In the genomic region with DNA sequence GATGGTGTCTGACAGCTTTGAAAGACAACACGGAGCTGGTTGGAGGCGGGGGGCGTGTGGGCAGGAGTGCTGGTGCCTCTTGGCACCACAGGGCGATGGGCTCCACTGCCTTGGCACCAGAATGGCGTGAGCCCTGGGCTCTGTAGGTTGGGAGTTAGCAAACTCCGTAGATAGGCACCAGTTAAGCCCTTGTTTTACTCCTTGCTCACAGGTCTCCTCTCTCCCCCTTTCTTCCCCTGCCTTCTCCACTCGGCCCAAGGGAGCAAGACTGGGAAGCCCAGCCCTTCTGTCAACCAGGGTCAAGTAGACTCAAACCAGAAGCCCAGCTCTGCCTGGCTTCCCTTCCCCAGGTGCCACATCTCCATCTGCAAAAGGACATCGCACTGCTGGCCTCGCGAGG, we compare ENCODE assay signal across 23 cellular contexts.
"Had no signal": no experiment of that assay in that cellular context is flagged by ENCODE, and none has a peak within 500 bp of the region (broad histone marks: within the 10 kb centered on the region; RNA-seq: fewer than 3 reads in every experiment).

No MANE protein-coding gene starts in this region.

- H3K4me3 Mint-ChIP-seq: dendritic cell treated with granulocyte-macrophage colony-stimulating factor and Interleukin-4, amounts not matched to agents 40 ng/mL and 50 ng/mL, for 4 days; effector memory CD8-positive, alpha-beta T cell; endodermal cell had no signal

- H3K36me3 ChIP-seq: colonic mucosa, esophagus muscularis mucosa, esophagus squamous epithelium, gastrocnemius medialis, gastroesophageal sphincter, heart left ventricle, heart right ventricle had no signal

- H3K9me3 ChIP-seq: colonic mucosa, esophagus muscularis mucosa, esophagus squamous epithelium, gastrocnemius medialis, gastroesophageal sphincter, heart left ventricle, heart right ventricle had no signal

- H3K27ac Mint-ChIP-seq: dendritic cell treated with granulocyte-macrophage colony-stimulating factor and Interleukin-4, amounts not matched to agents 40 ng/mL and 50 ng/mL, for 4 days; endodermal cell had no signal

- DNase-seq: colonic mucosa; cortex of kidney; dermis blood vessel endothelial cell; dorsolateral prefrontal cortex; effector CD4-positive, alpha-beta T cell; effector CD8-positive, alpha-beta T cell; effector memory CD4-positive, alpha-beta T cell; effector memory CD8-positive, alpha-beta T cell; endodermal cell; erythroblast; esophagus squamous epithelium; foreskin fibroblast; foreskin keratinocyte; gastrocnemius medialis; glutamatergic neuron; head of caudate nucleus; heart left ventricle; heart right ventricle had no signal

- H3K27me3 Mint-ChIP-seq: effector memory CD8-positive, alpha-beta T cell had no signal

- H3K27ac ChIP-seq: colonic mucosa, coronary artery, dorsolateral prefrontal cortex, epithelial cell of prostate, esophagus muscularis mucosa, esophagus squamous epithelium, foreskin keratinocyte, gastrocnemius medialis, gastroesophageal sphincter, heart left ventricle, heart right ventricle had no signal

- H3K9me3 Mint-ChIP-seq: dendritic cell treated with granulocyte-macrophage colony-stimulating factor and Interleukin-4, amounts not matched to agents 40 ng/mL and 50 ng/mL, for 4 days; effector memory CD8-positive, alpha-beta T cell had no signal

- H3K4me3 ChIP-seq: colonic mucosa, coronary artery, dorsolateral prefrontal cortex, esophagus muscularis mucosa, esophagus squamous epithelium, gastrocnemius medialis, gastroesophageal sphincter, heart left ventricle, heart right ventricle had no signal

- H3K27me3 ChIP-seq: colonic mucosa, dorsolateral prefrontal cortex, esophagus muscularis mucosa, esophagus squamous epithelium, foreskin keratinocyte, gastrocnemius medialis, gastroesophageal sphincter, heart left ventricle, heart right ventricle had no signal

- H3K4me1 Mint-ChIP-seq: endodermal cell had no signal

- H3K4me1 ChIP-seq: colonic mucosa, esophagus muscularis mucosa, foreskin keratinocyte, gastrocnemius medialis, gastroesophageal sphincter, heart left ventricle, heart right ventricle had no signal
